Comparison of ENCODE assay signal across 8 cellular contexts in genomic region chr11:128686745-128687177, GRCh38. TPM values are rescaled to one million over a fixed set of nuclear protein-coding genes. Genes with fewer than 3 reads are reported as not detected.
DNase-seq lines count a peak whose midpoint lies in the region; ATAC-seq and TF ChIP-seq lines count a peak whose summit lies in the region.

No MANE protein-coding gene starts in this region.

- H3K27ac ChIP-seq in HL-60 (replicated peaks) (no peak overlapping the region), psoas muscle (no peak overlapping the region), OCI-LY7 (ENCODE audit: low read depth, low read length, poor library complexity, severe bottlenecking) (no peak overlapping the region)

- H3K9me3 ChIP-seq in psoas muscle (no peaks in the 10 kb centered on the region), OCI-LY7 (ENCODE audit: low read length) (no peaks in the 10 kb centered on the region)

- H4K20me1 ChIP-seq in OCI-LY7 (ENCODE audit: insufficient read depth, low read length): no peaks in the 10 kb centered on the region

- whole genome bisulfite sequencing in psoas muscle, 3 donors: 0 to 2% (median 1%) methylated on average over 32 of the region's 32 CpGs

- H3K4me1 ChIP-seq in psoas muscle (peaks cover 21% of the 10 kb centered on the region), OCI-LY7 (ENCODE audit: insufficient read depth, low read length, poor library complexity, severe bottlenecking) (peaks cover 8% of the 10 kb centered on the region)

- H3K4me2 ChIP-seq in OCI-LY7 (ENCODE audit: low read length): no peak overlapping the region

- no peak for DNase-seq in AG04449 (ENCODE audit: low read depth, low spot score)
- DNase-seq in HL-60 (ENCODE audit: low read depth in 1 of 2, low spot score in 1 of 2): peak in 1 of 2 experiments; percentile 38
- DNase-seq in activated T-cell treated with anti-CD3 and anti-CD28 coated beads for 4 hours: peak; percentile 47
- DNase-seq in fibroblast of the aortic adventitia (ENCODE audit: low read depth): peak; percentile 43
- peak; percentile 50 to 73 for DNase-seq in psoas muscle
- DNase-seq in COR-L47 (lab: John Stamatoyannopoulos, UW): no peak
- DNase-seq in OCI-LY7 (ENCODE audit: low spot score): no peak

- ATAC-seq in GM18868 (IDR thresholded peaks at IDR 0.05; ENCODE audit: unreplicated experiment) (peak; percentile 60), psoas muscle (peak; percentile 17 to 72 (median 46))

- H3K27me3 ChIP-seq in HL-60 (ENCODE audit: insufficient read depth, poor library complexity, severe bottlenecking): peaks cover 36% of the 10 kb centered on the region
- H3K27me3 ChIP-seq in psoas muscle (ENCODE audit: insufficient read depth in 3 of 3, low read length in 2 of 3): peaks cover 0 to 76% (median 17%) of the 10 kb centered on the region in 3 donors

- no peaks in the 10 kb centered on the region for H3K9me2 ChIP-seq in OCI-LY7 (ENCODE audit: insufficient read depth, low read length)

- POLR2A ChIA-PET in AG04449 (lab: Yijun Ruan, JAX): no interaction called here
- POLR2A ChIA-PET in OCI-LY7 (lab: Charles Lee): interaction anchor here (0.6 to 1.3 kb wide), 3 partner anchors 32 to 47 kb away, joined by 3 to 5 read pairs (median 3); no protein-coding TSS in a partner anchor

- TF ChIP-seq CTCF in AG04449 (IDR thresholded peaks at IDR 0.05; ENCODE audit: insufficient read depth, low read length, missing control alignments) (no peak), HL-60 (IDR thresholded peaks at IDR 0.05; ENCODE audit: insufficient read depth, low read length) (no peak), fibroblast of the aortic adventitia (IDR thresholded peaks at IDR 0.05; ENCODE audit: insufficient read depth, low read length) (no peak), psoas muscle (IDR thresholded peaks at IDR 0.05) (no peak), OCI-LY7 (conservative IDR thresholded peaks at IDR 0.05; ENCODE audit: low read length) (no peak)

- intact Hi-C loops in psoas muscle (cut with DNase I) (no loop called here), OCI-LY7 (cut with micrococcal nuclease; ENCODE audit: unreplicated experiment) (no loop called here)

- H3K36me3 ChIP-seq in psoas muscle (ENCODE audit: insufficient read depth in 1 of 2, low read depth in 1 of 2) (no peaks in the 10 kb centered on the region), OCI-LY7 (ENCODE audit: insufficient read depth, low read length) (no peaks in the 10 kb centered on the region)

- no peak overlapping the region for H2AFZ ChIP-seq in OCI-LY7 (ENCODE audit: low read length)

- H3K79me2 ChIP-seq in OCI-LY7 (ENCODE audit: insufficient read depth, low read depth, low read length): no peaks in the 10 kb centered on the region

- CTCF ChIA-PET in AG04449 (lab: Yijun Ruan, JAX) (interaction anchor here (2.5 to 4.9 kb wide), 2 partner anchors 144 to 529 kb away, joined by 7 to 24 read pairs; no protein-coding TSS in a partner anchor), OCI-LY7 (lab: Charles Lee; ENCODE audit: unreplicated experiment) (interaction anchor here (0.7 kb wide), 1 partner anchor 50 kb away, joined by 4 read pairs; no protein-coding TSS in a partner anchor)

- no TSS peak for BruUV-seq in OCI-LY7 (replicated peaks; lab: Mats Ljungman, UMichigan)

- H3K4me3 ChIP-seq in AG04449 (ENCODE audit: low read depth, low read length): peak overlapping the region; percentile 52
- H3K4me3 ChIP-seq in HL-60 (replicated peaks; ENCODE audit: insufficient read depth, low read length): peak overlapping the region; percentile 14; the same call in 1 of the 2 replicates
- H3K4me3 ChIP-seq in fibroblast of the aortic adventitia (ENCODE audit: low read depth, low read length): peak overlapping the region; percentile 55
- peak overlapping the region; percentile 59 for H3K4me3 ChIP-seq in psoas muscle
- H3K4me3 ChIP-seq in OCI-LY7 (ENCODE audit: low read depth, low read length, poor library complexity, severe bottlenecking): no peak overlapping the region

RNA-seq across cellular contexts. Expression of gene FLI1, which starts 7.1 kb away (rescaled TPM):
- 2.6 and 10.1 TPM in 2 replicates for total RNA-seq in fibroblast of the aortic adventitia (ENCODE audit: low replicate concordance)
- 10 to 100 TPM in 3 of 4 donors, 1 to 10 TPM in 1; 8.8 to 13.1 (median 12.7) TPM for total RNA-seq in psoas muscle
- polyA plus RNA-seq in psoas muscle: 1 to 10 TPM; 3.3 to 5.5 (median 5.2) TPM
- 79.4 and 88.8 TPM in 2 replicates for total RNA-seq in OCI-LY7 (2014; rRNA removed; shearing (Covaris generic))
- 78.2 and 81.2 TPM in 2 replicates for total RNA-seq in OCI-LY7 (2022)

Comparison
In these comparisons a context has a peak if more than half of its experiments do, and no peak if none do; other contexts are left out.
1. DNase-seq: peak in activated T-cell treated with anti-CD3 and anti-CD28 coated beads for 4 hours (single experiment), fibroblast of the aortic adventitia (single experiment) and psoas muscle (2 of 2); none in AG04449 (single experiment), COR-L47 (single experiment) and OCI-LY7 (single experiment).